19 cellular contexts compared by ENCODE assay signal in the genomic region with DNA sequence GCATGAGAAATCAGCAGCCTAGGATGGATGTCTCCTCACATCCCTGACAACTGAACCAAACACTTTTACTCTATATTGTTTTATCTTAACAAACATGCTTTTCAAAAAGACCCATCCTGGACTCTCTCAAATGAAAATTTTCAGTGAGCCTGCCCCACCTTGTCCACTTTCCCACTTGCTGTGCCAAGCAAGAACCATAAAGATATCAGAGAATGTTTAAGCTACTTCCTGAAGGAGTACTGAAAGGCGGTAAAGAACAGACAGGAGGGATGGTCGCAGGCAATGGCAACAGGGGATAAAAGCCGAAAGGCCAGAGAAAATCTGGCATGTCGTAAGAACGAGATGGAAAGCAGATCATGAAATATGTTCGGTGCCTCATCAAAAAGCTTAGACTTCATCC. TPM values are rescaled to one million over a fixed set of nuclear protein-coding genes. Genes with fewer than 3 reads are reported as not detected.
DNase-seq lines count a peak whose midpoint lies in the region; ATAC-seq, FAIRE-seq and TF ChIP-seq lines count a peak whose summit lies in the region.
"Had no signal": no experiment of that assay in that cellular context is flagged by ENCODE, and none has a peak within 500 bp of the region (broad histone marks: within the 10 kb centered on the region; RNA-seq: fewer than 3 reads in every experiment).

No MANE protein-coding gene starts in this region.

- peaks cover 17% of the 10 kb centered on the region; the same call in 1 of the 2 replicates for H4K20me1 ChIP-seq in GM23338 (replicated peaks; ENCODE audit: insufficient read depth)

- in situ Hi-C loops in HAP-1 (cut with MboI; ENCODE audit: low sequenced_read_pairs) = loop anchor here (25.0 kb wide), 1 partner anchor 467 kb away; the partner anchor contains the start of gene NSUN7

- intact Hi-C loops in left colon (cut with DNase I, micrococcal nuclease) = no loop called here

- ATAC-seq in GM23338 = no peak
- peak; percentile 82 for ATAC-seq in left colon
- ATAC-seq in GM21381 (IDR thresholded peaks at IDR 0.05; ENCODE audit: unreplicated experiment) = no peak

- H3K27me3 ChIP-seq in GM23338 (ENCODE audit: insufficient read depth) (no peaks in the 10 kb centered on the region), SJSA1 (replicated peaks) (no peaks in the 10 kb centered on the region), small intestine (ENCODE audit: control insufficient read depth in 2 of 2, insufficient read depth in 2 of 2, low read length in 2 of 2) (peaks cover 0 to 2% of the 10 kb centered on the region in 2 donors), HAP-1 (ENCODE audit: low read depth) (no peaks in the 10 kb centered on the region)
- H3K27me3 ChIP-seq: esophagus squamous epithelium had no signal

- H3K36me3 Mint-ChIP-seq in GM23338 (ENCODE audit: low read depth) = no peaks in the 10 kb centered on the region; the same call in 2 of the 3 replicates
- H3K36me3 Mint-ChIP-seq: activated naive CD8-positive, alpha-beta T cell treated with anti-CD3 and anti-CD28 coated beads for 36 hours; memory B cell had no signal

- TF ChIP-seq CTCF in GM23338 (conservative IDR thresholded peaks at IDR 0.05; ENCODE audit: low read depth in 2 of 2) (no peak), GM10266 (IDR thresholded peaks at IDR 0.05; ENCODE audit: control insufficient read depth, insufficient read depth, low read depth, missing control alignments) (no peak)

- H3K36me3 ChIP-seq in GM23338 (ENCODE audit: insufficient read depth) (no peaks in the 10 kb centered on the region), SJSA1 (no peaks in the 10 kb centered on the region), small intestine (ENCODE audit: control insufficient read depth in 2 of 2, insufficient read depth in 2 of 2, low read length in 2 of 2) (no peaks in the 10 kb centered on the region), HAP-1 (replicated peaks) (no peaks in the 10 kb centered on the region)
- H3K36me3 ChIP-seq: esophagus squamous epithelium had no signal

- 19 to 63% (median 34%) methylated on average over 6 of the region's 6 CpGs for WGBS in small intestine, 3 donors

- no peak for FAIRE-seq in small intestine (lab: Jason Lieb, UNC)

- H3K27ac ChIP-seq in GM23338 (ENCODE audit: low read depth) = peak overlapping the region; percentile 65
- peak overlapping the region; percentile 35; the same call in 1 of the 2 replicates for H3K27ac ChIP-seq in SJSA1
- H3K27ac ChIP-seq in small intestine (ENCODE audit: low read depth in 1 of 2, low read length in 1 of 2) = peak overlapping the region in 1 of 2 donors; percentile 69
- H3K27ac ChIP-seq in caudate nucleus (ENCODE audit: low read depth, low read length) = no peak overlapping the region
- H3K27ac ChIP-seq: SK-N-MC had no signal

- no peak overlapping the region for H3K27ac Mint-ChIP-seq in GM23338
- H3K27ac Mint-ChIP-seq: activated naive CD8-positive, alpha-beta T cell treated with anti-CD3 and anti-CD28 coated beads for 36 hours; memory B cell had no signal

- H3K4me3 Mint-ChIP-seq in GM23338 = no peak overlapping the region
- H3K4me3 Mint-ChIP-seq: activated naive CD8-positive, alpha-beta T cell treated with anti-CD3 and anti-CD28 coated beads for 36 hours; memory B cell had no signal

- H3K9me3 Mint-ChIP-seq in GM23338 = no peaks in the 10 kb centered on the region
- H3K9me3 Mint-ChIP-seq: activated naive CD8-positive, alpha-beta T cell treated with anti-CD3 and anti-CD28 coated beads for 36 hours; memory B cell had no signal

- no peaks in the 10 kb centered on the region for H3K9me2 ChIP-seq in GM23338 (ENCODE audit: insufficient read depth)

- H3K4me1 Mint-ChIP-seq in GM23338 = peaks cover 49% of the 10 kb centered on the region
- H3K4me1 Mint-ChIP-seq: memory B cell had no signal

- H3K4me1 ChIP-seq in GM23338 (ENCODE audit: insufficient read depth) (peaks cover 24% of the 10 kb centered on the region), SJSA1 (replicated peaks) (peaks cover 38% of the 10 kb centered on the region), small intestine (ENCODE audit: control insufficient read depth in 2 of 2, insufficient read depth in 1 of 2, low read depth in 1 of 2, low read length in 1 of 2) (peaks cover 2 to 8% of the 10 kb centered on the region in 2 donors), HAP-1 (peaks cover 27% of the 10 kb centered on the region)

- H3K27me3 Mint-ChIP-seq in GM23338 (ENCODE audit: insufficient read depth, low read depth, poor library complexity) = no peaks in the 10 kb centered on the region

- H3K4me2 ChIP-seq in GM23338 = no peak overlapping the region

- DNase-seq in GM23338 (ENCODE audit: low spot score) (no peak), SJSA1 (ENCODE audit: low read depth in 1 of 2, low spot score in 2 of 2) (no peak), left colon (no peak), small intestine (peak; percentile 34), caudate nucleus (lab: John Stamatoyannopoulos, UW) (no peak), GM10266 (ENCODE audit: extremely low spot score) (no peak), HAP-1 (ENCODE audit: low spot score in 2 of 2) (no peak)
- DNase-seq: activated CD4-positive, CD25-positive, alpha-beta regulatory T cell treated with anti-CD3 and anti-CD28 coated beads, Interleukin-2, amount 50 U/mL, for 72 hours; activated naive CD8-positive, alpha-beta T cell treated with anti-CD3 and anti-CD28 coated beads for 36 hours; AML-193; esophagus squamous epithelium; glutamatergic neuron; NCI-H1417 treated with DMSO at 0.1 percent for 48 hours; NCI-H2227 treated with DMSO at 0.1 percent for 48 hours; stimulated activated naive CD4-positive, alpha-beta T cell had no signal

- H2AFZ ChIP-seq in GM23338 = no peak overlapping the region

- H3K9me3 ChIP-seq in SJSA1 (replicated peaks) = no peaks in the 10 kb centered on the region
- no peaks in the 10 kb centered on the region for H3K9me3 ChIP-seq in small intestine (ENCODE audit: control insufficient read depth, low read depth)
- H3K9me3 ChIP-seq in HAP-1 = no peaks in the 10 kb centered on the region
- H3K9me3 ChIP-seq: esophagus squamous epithelium had no signal

- peaks cover 99% of the 10 kb centered on the region for H3K79me2 ChIP-seq in GM23338 (replicated peaks; ENCODE audit: insufficient read depth)

- no peaks in the 10 kb centered on the region for H3F3A ChIP-seq in GM23338 (replicated peaks; ENCODE audit: low read depth)

- no peak overlapping the region for H3K4me3 ChIP-seq in GM23338
- no peak overlapping the region for H3K4me3 ChIP-seq in SJSA1
- H3K4me3 ChIP-seq in small intestine (ENCODE audit: low read depth in 1 of 2, low read length in 2 of 2) = no peak overlapping the region
- H3K4me3 ChIP-seq in HAP-1 = no peak overlapping the region
- H3K4me3 ChIP-seq: esophagus squamous epithelium, SK-N-MC had no signal

TF ChIP-seq in GM23338, 12 proteins besides CTCF, POLR2A, EP300 and RAD21 (continues in another document):
- TF ChIP-seq CREB1 (CRISPR knock-in tag; IDR thresholded peaks at IDR 0.05; ENCODE audit: low read depth) (no peak), STAT1 (IDR thresholded peaks at IDR 0.05; ENCODE audit: unreplicated experiment) (no peak), JUNB (IDR thresholded peaks at IDR 0.05; ENCODE audit: unreplicated experiment) (no peak), NANOG (IDR thresholded peaks at IDR 0.05; ENCODE audit: borderline replicate concordance) (no peak), ZNF331 (CRISPR knock-in tag; IDR thresholded peaks at IDR 0.05; ENCODE audit: low read depth) (no peak), ZNF114 (CRISPR knock-in tag; IDR thresholded peaks at IDR 0.05) (no peak), EZH2 (IDR thresholded peaks at IDR 0.05; ENCODE audit: low read depth, unreplicated experiment) (no peak)
- TF ChIP-seq, protein P1, sequence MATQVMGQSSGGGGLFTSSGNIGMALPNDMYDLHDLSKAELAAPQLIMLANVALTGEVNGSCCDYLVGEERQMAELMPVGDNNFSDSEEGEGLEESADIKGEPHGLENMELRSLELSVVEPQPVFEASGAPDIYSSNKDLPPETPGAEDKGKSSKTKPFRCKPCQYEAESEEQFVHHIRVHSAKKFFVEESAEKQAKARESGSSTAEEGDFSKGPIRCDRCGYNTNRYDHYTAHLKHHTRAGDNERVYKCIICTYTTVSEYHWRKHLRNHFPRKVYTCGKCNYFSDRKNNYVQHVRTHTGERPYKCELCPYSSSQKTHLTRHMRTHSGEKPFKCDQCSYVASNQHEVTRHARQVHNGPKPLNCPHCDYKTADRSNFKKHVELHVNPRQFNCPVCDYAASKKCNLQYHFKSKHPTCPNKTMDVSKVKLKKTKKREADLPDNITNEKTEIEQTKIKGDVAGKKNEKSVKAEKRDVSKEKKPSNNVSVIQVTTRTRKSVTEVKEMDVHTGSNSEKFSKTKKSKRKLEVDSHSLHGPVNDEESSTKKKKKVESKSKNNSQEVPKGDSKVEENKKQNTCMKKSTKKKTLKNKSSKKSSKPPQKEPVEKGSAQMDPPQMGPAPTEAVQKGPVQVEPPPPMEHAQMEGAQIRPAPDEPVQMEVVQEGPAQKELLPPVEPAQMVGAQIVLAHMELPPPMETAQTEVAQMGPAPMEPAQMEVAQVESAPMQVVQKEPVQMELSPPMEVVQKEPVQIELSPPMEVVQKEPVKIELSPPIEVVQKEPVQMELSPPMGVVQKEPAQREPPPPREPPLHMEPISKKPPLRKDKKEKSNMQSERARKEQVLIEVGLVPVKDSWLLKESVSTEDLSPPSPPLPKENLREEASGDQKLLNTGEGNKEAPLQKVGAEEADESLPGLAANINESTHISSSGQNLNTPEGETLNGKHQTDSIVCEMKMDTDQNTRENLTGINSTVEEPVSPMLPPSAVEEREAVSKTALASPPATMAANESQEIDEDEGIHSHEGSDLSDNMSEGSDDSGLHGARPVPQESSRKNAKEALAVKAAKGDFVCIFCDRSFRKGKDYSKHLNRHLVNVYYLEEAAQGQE (IDR thresholded peaks at IDR 0.05; ENCODE audit: unreplicated experiment) = no peak

RNA-seq across cellular contexts. Expression of gene APBB2, which starts 10.5 kb away (rescaled TPM):
- total RNA-seq in GM23338 (2014; rRNA removed; shearing (Covaris generic)) = 56.4 and 74.8 TPM in 2 replicates
- polyA plus RNA-seq in GM23338 (2016; fragmentation: Nextera tagmentation; extraction: Ambion mirVana) (34.1 and 35.8 TPM in 2 replicates), small intestine (10 to 100 TPM in 1 of 3 donors, 1 to 10 TPM in 2; 4.5 to 12.0 (median 5.7) TPM)
- 12.9 and 13.1 TPM in 2 replicates for total RNA-seq in SJSA1 (2014; rRNA removed; shearing (Covaris generic))
- 10 to 100 TPM; 28.2 to 30.7 TPM for total RNA-seq in left colon

RNA-seq across cellular contexts. Expression of gene UCHL1, which starts 52.9 kb away (rescaled TPM):
- total RNA-seq in GM23338 (2014; rRNA removed; shearing (Covaris generic)) = 1,758 and 1,823 TPM in 2 replicates
- polyA plus RNA-seq in GM23338 (2016; fragmentation: Nextera tagmentation; extraction: Ambion mirVana) = 926 and 998 TPM in 2 replicates
- total RNA-seq in SJSA1 (2014; rRNA removed; shearing (Covaris generic)) = 32.8 and 37.7 TPM in 2 replicates
- total RNA-seq in left colon = 10 to 100 TPM in 1 of 2 donors, 1 to 10 TPM in 1; 4.4 to 12.2 TPM
- polyA plus RNA-seq in small intestine = 100 to 1,000 TPM in 1 of 3 donors, 1 to 10 TPM in 1, not detected in 1; 5.4 to 134 TPM
- total RNA-seq: HT-29 had no signal

Comparison
In these comparisons a context has a peak if more than half of its experiments do, and no peak if none do; other contexts are left out.
1. RNA of gene UCHL1, which starts 52.9 kb away (total RNA-seq): 1,758 to 1,823 TPM in GM23338; 32.8 to 37.7 TPM in SJSA1 and 4.4 to 12.2 TPM in left colon; every median in the first group is over 10 times any median in the second.